Comparison of ENCODE assay signal across 32 cellular contexts in the genomic region with DNA sequence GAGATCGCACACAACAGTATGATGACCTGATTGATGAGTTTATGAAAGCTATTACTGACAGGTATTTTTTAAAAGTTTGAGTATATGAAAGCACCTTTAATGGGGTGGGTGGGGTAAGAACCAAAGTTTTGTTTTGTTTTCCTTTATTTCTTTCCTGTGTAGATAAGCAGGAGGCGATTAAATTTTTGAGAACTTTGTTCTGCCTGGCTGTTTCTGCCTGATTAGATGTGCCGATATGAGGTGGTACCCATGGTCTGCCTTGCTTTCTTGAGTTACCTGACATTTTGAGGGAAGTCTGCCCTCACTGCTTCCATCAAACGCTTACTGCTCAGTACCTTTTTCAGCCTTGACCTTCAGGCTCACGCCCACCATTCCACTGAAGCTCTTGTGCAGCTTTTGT.
"Had no signal": no experiment of that assay in that cellular context is flagged by ENCODE, and none has a peak within 500 bp of the region (broad histone marks: within the 10 kb centered on the region; RNA-seq: fewer than 3 reads in every experiment).

No MANE protein-coding gene starts in this region.

- H3K9me3 ChIP-seq: Peyer's patch, SJSA1, SK-N-SH had no signal

- H3K4me1 Mint-ChIP-seq: brain had no signal

- DNase-seq: activated CD4-positive, alpha-beta T cell treated with anti-CD3 and anti-CD28 coated beads for 36 hours; activated CD4-positive, alpha-beta T cell treated with anti-CD3 and anti-CD28 coated beads, Interleukin-2, amount 10 ng/mL, durations not matched to agents 7 days and 5 days; activated CD4-positive, alpha-beta T cell treated with anti-CD3 and anti-CD28 coated beads, Interleukin-2, amount 50 U/mL, for 48 hours; activated CD8-positive, alpha-beta memory T cell treated with anti-CD3 and anti-CD28 coated beads for 24 hours; activated CD8-positive, alpha-beta memory T cell treated with anti-CD3 and anti-CD28 coated beads, Interleukin-2, amount 10 ng/mL, durations not matched to agents 7 days and 5 days; activated effector memory CD4-positive, alpha-beta T cell treated with anti-CD3 and anti-CD28 coated beads, Interleukin-2, amount 50 U/mL, for 16 hours; activated naive CD4-positive, alpha-beta T cell; activated T-cell treated with anti-CD3 and anti-CD28 coated beads, Interleukin-2, amount 50 U/mL, for 1 hour; activated T-cell treated with anti-CD3 and anti-CD28 coated beads, Interleukin-2, amount 50 U/mL, for 72 hours; anterior cingulate cortex; caudate nucleus; MM.1S; MV-4-11; NCI-H1092; NCI-H1436 treated with DMSO at 0.1 percent for 48 hours; NCI-H1694 treated with DMSO at 0.1 percent for 48 hours; NCI-H2029; NCI-H345; NCI-H524 treated with DMSO at 0.1 percent for 48 hours; PC-3; Peyer's patch; RPMI8226; SHP77 treated with DMSO at 0.1 percent for 48 hours; SK-N-SH had no signal

- H3K27me3 ChIP-seq: Peyer's patch, SJSA1 had no signal

- H3K9me3 Mint-ChIP-seq: activated CD4-positive, alpha-beta T cell treated with anti-CD3 and anti-CD28 coated beads, Interleukin-2, amount 10 ng/mL, durations not matched to agents 7 days and 5 days; activated naive CD4-positive, alpha-beta T cell treated with anti-CD3 and anti-CD28 coated beads, Interleukin-2, amount 50 U/mL, for 24 hours; activated T-cell treated with anti-CD3 and anti-CD28 coated beads, Interleukin-2, amount 50 U/mL, for 72 hours; activated T-helper 17 cell treated with anti-CD3 and anti-CD28 coated beads, Interleukin-2, amount 50 U/mL, for 72 hours; brain; T-helper 1 cell treated with Interleukin-12 subunit alpha and Interleukin-12 subunit beta and Interleukin-4 antibody, amounts not matched to agents 30 μg/mL and 1 μg/mL, for 36 hours; T-helper 2 cell treated with Interferon-gamma antibody and Interleukin-4, amounts not matched to agents 5 μg/mL and 100 μg/mL, for 36 hours had no signal

- H3K4me2 ChIP-seq: KMS-11, SK-N-SH had no signal

- H3K4me1 ChIP-seq: Peyer's patch, SJSA1 had no signal

- H3K4me3 Mint-ChIP-seq: activated CD4-positive, alpha-beta T cell treated with anti-CD3 and anti-CD28 coated beads for 36 hours; activated CD4-positive, alpha-beta T cell treated with anti-CD3 and anti-CD28 coated beads, Interleukin-2, amount 10 ng/mL, durations not matched to agents 7 days and 5 days; activated CD8-positive, alpha-beta memory T cell treated with anti-CD3 and anti-CD28 coated beads, Interleukin-2, amount 10 ng/mL, durations not matched to agents 7 days and 5 days; activated naive CD4-positive, alpha-beta T cell treated with anti-CD3 and anti-CD28 coated beads, Interleukin-2, amount 50 U/mL, for 24 hours; activated T-cell treated with anti-CD3 and anti-CD28 coated beads, Interleukin-2, amount 50 U/mL, for 72 hours; activated T-helper 17 cell treated with anti-CD3 and anti-CD28 coated beads, Interleukin-2, amount 50 U/mL, for 72 hours; brain; T-helper 1 cell treated with Interleukin-12 subunit alpha and Interleukin-12 subunit beta and Interleukin-4 antibody, amounts not matched to agents 30 μg/mL and 1 μg/mL, for 36 hours; T-helper 2 cell treated with Interferon-gamma antibody and Interleukin-4, amounts not matched to agents 5 μg/mL and 100 μg/mL, for 36 hours had no signal

- H3K9ac ChIP-seq: KMS-11, SK-N-SH had no signal

- H3K27ac ChIP-seq: KMS-11, Peyer's patch, SJSA1 had no signal

- H3K27ac Mint-ChIP-seq: activated CD4-positive, alpha-beta T cell treated with anti-CD3 and anti-CD28 coated beads for 36 hours; activated CD4-positive, alpha-beta T cell treated with anti-CD3 and anti-CD28 coated beads, Interleukin-2, amount 10 ng/mL, durations not matched to agents 7 days and 5 days; activated CD8-positive, alpha-beta memory T cell treated with anti-CD3 and anti-CD28 coated beads, Interleukin-2, amount 10 ng/mL, durations not matched to agents 7 days and 5 days; activated naive CD4-positive, alpha-beta T cell treated with anti-CD3 and anti-CD28 coated beads, Interleukin-2, amount 50 U/mL, for 24 hours; activated T-cell treated with anti-CD3 and anti-CD28 coated beads, Interleukin-2, amount 50 U/mL, for 72 hours; brain; T-helper 1 cell treated with Interleukin-12 subunit alpha and Interleukin-12 subunit beta and Interleukin-4 antibody, amounts not matched to agents 30 μg/mL and 1 μg/mL, for 36 hours had no signal

- ATAC-seq: activated CD4-positive, alpha-beta T cell treated with anti-CD3 and anti-CD28 coated beads for 36 hours; activated CD4-positive, CD25-positive, alpha-beta regulatory T cell treated with anti-CD3 and anti-CD28 coated beads, Interleukin-2, amount 50 U/mL, for 24 hours; activated CD8-positive, alpha-beta memory T cell treated with anti-CD3 and anti-CD28 coated beads, Interleukin-2, amount 10 ng/mL, durations not matched to agents 7 days and 5 days; activated T-cell treated with anti-CD3 and anti-CD28 coated beads, Interleukin-2, amount 50 U/mL, for 72 hours; activated T-helper 17 cell treated with anti-CD3 and anti-CD28 coated beads, Interleukin-2, amount 50 U/mL, for 72 hours; PC-3 had no signal

- H3K27me3 Mint-ChIP-seq: activated CD4-positive, alpha-beta T cell treated with anti-CD3 and anti-CD28 coated beads for 36 hours; activated CD4-positive, alpha-beta T cell treated with anti-CD3 and anti-CD28 coated beads, Interleukin-2, amount 10 ng/mL, durations not matched to agents 7 days and 5 days; activated CD8-positive, alpha-beta memory T cell treated with anti-CD3 and anti-CD28 coated beads, Interleukin-2, amount 10 ng/mL, durations not matched to agents 7 days and 5 days; activated naive CD4-positive, alpha-beta T cell treated with anti-CD3 and anti-CD28 coated beads, Interleukin-2, amount 50 U/mL, for 24 hours; activated T-helper 17 cell treated with anti-CD3 and anti-CD28 coated beads, Interleukin-2, amount 50 U/mL, for 72 hours; brain had no signal

- H3K4me3 ChIP-seq: Peyer's patch, SJSA1 had no signal
